In genomic region chr20:3117839-3118379, GRCh38 we compare ENCODE assay signal across 8 cellular contexts. TPM values are rescaled to one million over a fixed set of nuclear protein-coding genes. Genes with fewer than 3 reads are reported as not detected.
DNase-seq lines count a peak whose midpoint lies in the region; ATAC-seq and TF ChIP-seq lines count a peak whose summit lies in the region.
"Not testable (repeated sequence)": the region's sequence is repeated elsewhere in the genome, so short reads cannot be mapped to it uniquely, and the experiment has no call there.

No MANE protein-coding gene starts in this region.

- in situ Hi-C loops in brain microvascular endothelial cell (cut with HindIII; ENCODE audit: low pct_ligation_motif_present, low sequenced_read_pairs), result not testable (repeated sequence)

- H3K27ac Mint-ChIP-seq in GM23338, result not testable (repeated sequence)
- H3K27ac Mint-ChIP-seq in naive thymus-derived CD8-positive, alpha-beta T cell, result peak overlapping the region; percentile 83 to 97 (median 92)

- POLR2A ChIA-PET in naive thymus-derived CD8-positive, alpha-beta T cell (lab: Charles Lee), result interaction anchor here (0.7 to 3.2 kb wide), 5 partner anchors 25 to 69 kb away, joined by 3 to 20 read pairs (median 3); no protein-coding TSS in a partner anchor

- not testable (repeated sequence) for H3K9me2 ChIP-seq in GM23338 (ENCODE audit: insufficient read depth)

- H2AFZ ChIP-seq in GM23338, result not testable (repeated sequence)

- H3K4me1 Mint-ChIP-seq in GM23338, result not testable (repeated sequence)
- peaks cover 22 to 64% (median 35%) of the 10 kb centered on the region in 4 donors for H3K4me1 Mint-ChIP-seq in naive thymus-derived CD8-positive, alpha-beta T cell

- H3K27me3 ChIP-seq in BLaER1 treated with 17β-estradiol and CSF1 and Interleukin-3, amounts not matched to agents 10 nM and 100 nM; GM23338 (ENCODE audit: insufficient read depth); brain microvascular endothelial cell (replicated peaks): not testable (repeated sequence)

- H3F3A ChIP-seq in GM23338 (replicated peaks; ENCODE audit: low read depth), result not testable (repeated sequence)

- peak overlapping the region; percentile 24 to 72 (median 58); a peak in 21 of 22 replicates for H3K4me2 ChIP-seq in BLaER1 treated with 17β-estradiol and CSF1 and Interleukin-3, amounts not matched to agents 10 nM and 100 nM
- not testable (repeated sequence) for H3K4me2 ChIP-seq in GM23338

- not testable (repeated sequence) for H3K4me3 Mint-ChIP-seq in GM23338
- peak overlapping the region in 9 of 10 donors; percentile 14 to 52 (median 41) for H3K4me3 Mint-ChIP-seq in naive thymus-derived CD8-positive, alpha-beta T cell

- peak; percentile 83 for DNase-seq in GM23338 (ENCODE audit: low spot score)
- peak; percentile 29 for DNase-seq in NCI-H510A (lab: John Stamatoyannopoulos, UW)
- peak; percentile 64 for DNase-seq in activated CD4-positive, alpha-beta T cell treated with anti-CD3 and anti-CD28 coated beads for 48 hours
- peak; percentile 77 for DNase-seq in brain microvascular endothelial cell
- peak; percentile 82 for DNase-seq in Right ventricle myocardium superior
- peak in 9 of 10 donors; percentile 35 to 71 (median 58) for DNase-seq in naive thymus-derived CD8-positive, alpha-beta T cell
- DNase-seq in stimulated activated CD4-positive, alpha-beta T cell treated with anti-CD3 and anti-CD28 coated beads, TNF-alpha, amount 100 ng/mL, for 4 hours (ENCODE audit: low read depth in 3 of 3), result peak in 2 of 3 experiments; percentile 21 to 28

- H3K27ac ChIP-seq in BLaER1 treated with 17β-estradiol and CSF1 and Interleukin-3, amounts not matched to agents 10 nM and 100 nM, result peak overlapping the region in 4 of 11 experiments; percentile 38 to 61 (median 50); a peak in 5 of 22 replicates
- not testable (repeated sequence) for H3K27ac ChIP-seq in GM23338 (ENCODE audit: low read depth); brain microvascular endothelial cell

- not testable (repeated sequence) for H3K27me3 Mint-ChIP-seq in GM23338 (ENCODE audit: insufficient read depth, low read depth, poor library complexity); naive thymus-derived CD8-positive, alpha-beta T cell

- H3K9me3 Mint-ChIP-seq in GM23338, result peaks cover 16% of the 10 kb centered on the region
- not testable (repeated sequence) for H3K9me3 Mint-ChIP-seq in naive thymus-derived CD8-positive, alpha-beta T cell

- H3K36me3 Mint-ChIP-seq in GM23338 (ENCODE audit: low read depth), result peaks cover 23% of the 10 kb centered on the region
- peaks cover 0 to 28% (median 18%) of the 10 kb centered on the region in 3 donors for H3K36me3 Mint-ChIP-seq in naive thymus-derived CD8-positive, alpha-beta T cell

- H3K4me1 ChIP-seq in BLaER1 treated with 17β-estradiol and CSF1 and Interleukin-3, amounts not matched to agents 10 nM and 100 nM, result peaks cover 12 to 69% (median 42%) of the 10 kb centered on the region in 10 experiments
- not testable (repeated sequence) for H3K4me1 ChIP-seq in GM23338 (ENCODE audit: insufficient read depth)

- TF ChIP-seq CTCF in GM23338 (conservative IDR thresholded peaks at IDR 0.05; ENCODE audit: low read depth in 2 of 2), result peak; percentile 69 to 87
- peak; percentile 80 for TF ChIP-seq CTCF in brain microvascular endothelial cell (IDR thresholded peaks at IDR 0.05; ENCODE audit: low read depth, low read length, missing control alignments)

- intact Hi-C loops in Right ventricle myocardium superior (cut with DNase I), result loop anchor here (5.0 kb wide), 1 partner anchor 66 kb away; no protein-coding TSS in a partner anchor

- ATAC-seq in GM23338 (peak; percentile 90), Right ventricle myocardium superior (ENCODE audit: poor library complexity) (peak; percentile 90)
- peak; percentile 30 to 58 for ATAC-seq in naive thymus-derived CD8-positive, alpha-beta T cell

- H3K9me3 ChIP-seq in BLaER1 treated with 17β-estradiol and CSF1 and Interleukin-3, amounts not matched to agents 10 nM and 100 nM (replicated peaks in 1 of 11), result peaks cover 10 to 16% (median 14%) of the 10 kb centered on the region in 11 experiments

- not testable (repeated sequence) for H3K79me2 ChIP-seq in GM23338 (replicated peaks; ENCODE audit: insufficient read depth)

- peaks cover 22 to 63% (median 50%) of the 10 kb centered on the region in 11 experiments for H3K36me3 ChIP-seq in BLaER1 treated with 17β-estradiol and CSF1 and Interleukin-3, amounts not matched to agents 10 nM and 100 nM
- not testable (repeated sequence) for H3K36me3 ChIP-seq in GM23338 (ENCODE audit: insufficient read depth)
- peaks cover 11% of the 10 kb centered on the region for H3K36me3 ChIP-seq in brain microvascular endothelial cell (replicated peaks)

- H4K20me1 ChIP-seq in BLaER1 treated with 17β-estradiol and CSF1 and Interleukin-3, amounts not matched to agents 10 nM and 100 nM, result peaks cover 0 to 35% (median 0%) of the 10 kb centered on the region in 11 experiments; a peak in 7 of 22 replicates
- not testable (repeated sequence) for H4K20me1 ChIP-seq in GM23338 (replicated peaks; ENCODE audit: insufficient read depth)

- H3K4me3 ChIP-seq in BLaER1 treated with 17β-estradiol and CSF1 and Interleukin-3, amounts not matched to agents 10 nM and 100 nM; GM23338; brain microvascular endothelial cell (ENCODE audit: low read depth, low read length): not testable (repeated sequence)

- H3K9ac ChIP-seq in BLaER1 treated with 17β-estradiol and CSF1 and Interleukin-3, amounts not matched to agents 10 nM and 100 nM, result peak overlapping the region in 4 of 11 experiments; percentile 29 to 54 (median 35); a peak in 6 of 22 replicates

TF ChIP-seq in GM23338, 12 proteins besides CTCF, POLR2A, EP300 and RAD21:
- TF ChIP-seq CREB1 (CRISPR knock-in tag; IDR thresholded peaks at IDR 0.05; ENCODE audit: low read depth), result peak; percentile 86
TF ChIP-seq in GM23338: peak in this region for 1; not testable (repeated sequence) for 11.

RNA-seq across cellular contexts. Expression of gene AVP, which starts 33.4 kb away (rescaled TPM):
- not detected in 2 replicates for total RNA-seq in GM23338 (2014; rRNA removed; shearing (Covaris generic))
- 0.60 and 1.4 TPM in 2 replicates for polyA plus RNA-seq in GM23338 (2016; fragmentation: Nextera tagmentation; extraction: Ambion mirVana)
- total RNA-seq in Right ventricle myocardium superior, result 0.51 TPM
- not detected for total RNA-seq in naive thymus-derived CD8-positive, alpha-beta T cell
- polyA plus RNA-seq in naive thymus-derived CD8-positive, alpha-beta T cell, result not detected

RNA-seq across cellular contexts. Expression of gene FASTKD5, which starts 41.8 kb away (rescaled TPM):
- 30.7 and 32.8 TPM in 2 replicates for total RNA-seq in GM23338 (2014; rRNA removed; shearing (Covaris generic))
- 12.2 and 12.9 TPM in 2 replicates for polyA plus RNA-seq in GM23338 (2016; fragmentation: Nextera tagmentation; extraction: Ambion mirVana)
- 24.8 TPM for total RNA-seq in Right ventricle myocardium superior
- 10 to 100 TPM; 37.1 to 38.0 TPM for total RNA-seq in naive thymus-derived CD8-positive, alpha-beta T cell
- 10 to 100 TPM; 10.7 to 18.1 (median 17.5) TPM for polyA plus RNA-seq in naive thymus-derived CD8-positive, alpha-beta T cell

RNA-seq across cellular contexts. Expression of gene UBOX5, which starts 41.8 kb away (rescaled TPM):
- 4.3 and 5.7 TPM in 2 replicates for total RNA-seq in GM23338 (2014; rRNA removed; shearing (Covaris generic))
- 2.4 and 2.7 TPM in 2 replicates for polyA plus RNA-seq in GM23338 (2016; fragmentation: Nextera tagmentation; extraction: Ambion mirVana)
- total RNA-seq in Right ventricle myocardium superior, result 2.8 TPM
- total RNA-seq in naive thymus-derived CD8-positive, alpha-beta T cell, result 10 to 100 TPM; 15.7 to 15.8 TPM
- polyA plus RNA-seq in naive thymus-derived CD8-positive, alpha-beta T cell, result 1 to 10 TPM; 4.5 to 8.6 (median 7.0) TPM

RNA-seq across cellular contexts. Expression of gene OXT, which starts 46.5 kb away (rescaled TPM):
- not detected in 2 replicates for total RNA-seq in GM23338 (2014; rRNA removed; shearing (Covaris generic))
- 1.5 and 3.5 TPM in 2 replicates for polyA plus RNA-seq in GM23338 (2016; fragmentation: Nextera tagmentation; extraction: Ambion mirVana)
- not detected for total RNA-seq in Right ventricle myocardium superior
- 1 to 10 TPM; 2.2 to 2.6 TPM for total RNA-seq in naive thymus-derived CD8-positive, alpha-beta T cell
- polyA plus RNA-seq in naive thymus-derived CD8-positive, alpha-beta T cell, result 1 to 10 TPM in 1 of 3 donors, under 1 TPM in 2; 0.53 to 2.2 (median 0.91) TPM

RNA-seq across cellular contexts. Expression of gene LZTS3, which starts 55.4 kb away (rescaled TPM):
- total RNA-seq in GM23338 (2014; rRNA removed; shearing (Covaris generic)), result 29.4 and 40.7 TPM in 2 replicates
- 9.7 and 10.7 TPM in 2 replicates for polyA plus RNA-seq in GM23338 (2016; fragmentation: Nextera tagmentation; extraction: Ambion mirVana)
- 18.3 TPM for total RNA-seq in Right ventricle myocardium superior
- total RNA-seq in naive thymus-derived CD8-positive, alpha-beta T cell, result 10 to 100 TPM; 25.5 to 26.6 TPM
- 1 to 10 TPM; 2.0 to 3.8 (median 3.7) TPM for polyA plus RNA-seq in naive thymus-derived CD8-positive, alpha-beta T cell

Comparison
In these comparisons a context has a peak if more than half of its experiments do, and no peak if none do; other contexts are left out.
1. DNase-seq: peak in every context shown above with its lines; median percentile 83 in GM23338; 82 in Right ventricle myocardium superior; 77 in brain microvascular endothelial cell; 64 in activated CD4-positive, alpha-beta T cell treated with anti-CD3 and anti-CD28 coated beads for 48 hours; 58 in naive thymus-derived CD8-positive, alpha-beta T cell; 29 in NCI-H510A; 24 in stimulated activated CD4-positive, alpha-beta T cell treated with anti-CD3 and anti-CD28 coated beads, TNF-alpha, amount 100 ng/mL, for 4 hours.